In genomic region chr3:134917631-134918030, GRCh38 we compare ENCODE assay signal across 29 cellular contexts.
DNase-seq lines count a peak whose midpoint lies in the region; ATAC-seq, FAIRE-seq and TF ChIP-seq lines count a peak whose summit lies in the region.
"Had no signal": no experiment of that assay in that cellular context is flagged by ENCODE, and none has a peak within 500 bp of the region (broad histone marks: within the 10 kb centered on the region; RNA-seq: fewer than 3 reads in every experiment).

No MANE protein-coding gene starts in this region.

- CTCF ChIA-PET in MCF 10A (lab: Yijun Ruan, JAX): no interaction called here

- no peaks in the 10 kb centered on the region for H3K36me3 Mint-ChIP-seq in MCF 10A (ENCODE audit: insufficient read depth, unreplicated experiment)
- H3K36me3 Mint-ChIP-seq: mesothelial cell of epicardium; naive thymus-derived CD8-positive, alpha-beta T cell had no signal

- no peaks in the 10 kb centered on the region for H3K4me1 Mint-ChIP-seq in MCF 10A (ENCODE audit: insufficient read depth, unreplicated experiment)
- H3K4me1 Mint-ChIP-seq: mesothelial cell of epicardium had no signal

- no peak for FAIRE-seq in bronchial epithelial cell (lab: Jason Lieb, UNC)
- FAIRE-seq: HTR-8/SVneo had no signal

- H3K27ac ChIP-seq in breast epithelium: no peak overlapping the region
- H3K27ac ChIP-seq: brain microvascular endothelial cell, coronary artery, esophagus squamous epithelium, right atrium auricular region, tibial nerve had no signal

- H3K9me3 Mint-ChIP-seq in MCF 10A (ENCODE audit: unreplicated experiment): peaks cover 27% of the 10 kb centered on the region
- H3K9me3 Mint-ChIP-seq: stimulated activated naive CD8-positive, alpha-beta T cell treated with anti-CD3 and anti-CD28 coated beads, Interleukin-15, Interleukin-2, amounts not matched to agents 100 ng/mL and 50 ng/mL, for 24 hours had no signal

- no peak overlapping the region for H3K27ac Mint-ChIP-seq in MCF 10A (ENCODE audit: low read depth, unreplicated experiment)
- H3K27ac Mint-ChIP-seq: mesothelial cell of epicardium; naive thymus-derived CD8-positive, alpha-beta T cell; stimulated activated naive CD8-positive, alpha-beta T cell treated with anti-CD3 and anti-CD28 coated beads, Interleukin-15, Interleukin-2, amounts not matched to agents 100 ng/mL and 50 ng/mL, for 24 hours had no signal

- no peaks in the 10 kb centered on the region for H3K4me1 ChIP-seq in breast epithelium
- H3K4me1 ChIP-seq: esophagus squamous epithelium, right atrium auricular region, tibial nerve had no signal

- no peaks in the 10 kb centered on the region for H3K9me3 ChIP-seq in breast epithelium
- H3K9me3 ChIP-seq: esophagus squamous epithelium, right atrium auricular region, tibial nerve had no signal

- POLR2A ChIA-PET in MCF 10A (lab: Yijun Ruan, JAX): no interaction called here

- H3K4me3 Mint-ChIP-seq in MCF 10A (ENCODE audit: unreplicated experiment): no peak overlapping the region
- H3K4me3 Mint-ChIP-seq: mesothelial cell of epicardium; naive thymus-derived CD8-positive, alpha-beta T cell; stimulated activated naive CD8-positive, alpha-beta T cell treated with anti-CD3 and anti-CD28 coated beads, Interleukin-15, Interleukin-2, amounts not matched to agents 100 ng/mL and 50 ng/mL, for 24 hours had no signal

- H3K4me3 ChIP-seq in breast epithelium (no peak overlapping the region), bronchial epithelial cell (ENCODE audit: low read depth, low read length) (no peak overlapping the region)
- H3K4me3 ChIP-seq: BLaER1 treated with 17β-estradiol and CSF1 and Interleukin-3, amounts not matched to agents 10 nM and 100 nM; coronary artery; esophagus squamous epithelium; right atrium auricular region; tibial nerve had no signal

- TF ChIP-seq CTCF in MCF 10A (IDR thresholded peaks at IDR 0.05; ENCODE audit: unreplicated experiment) (no peak), breast epithelium (IDR thresholded peaks at IDR 0.05) (no peak), bronchial epithelial cell (IDR thresholded peaks at IDR 0.05; ENCODE audit: insufficient read depth, low read length, severe bottlenecking) (no peak)

- H3K36me3 ChIP-seq in breast epithelium (no peaks in the 10 kb centered on the region), bronchial epithelial cell (ENCODE audit: control insufficient read depth, insufficient read depth, low read length) (no peaks in the 10 kb centered on the region)
- H3K36me3 ChIP-seq: BLaER1 treated with 17β-estradiol and CSF1 and Interleukin-3, amounts not matched to agents 10 nM and 100 nM; brain microvascular endothelial cell; esophagus squamous epithelium; right atrium auricular region; tibial nerve had no signal

- no peaks in the 10 kb centered on the region for H3K27me3 Mint-ChIP-seq in MCF 10A (ENCODE audit: insufficient read depth, unreplicated experiment)
- H3K27me3 Mint-ChIP-seq: stimulated activated naive CD8-positive, alpha-beta T cell treated with anti-CD3 and anti-CD28 coated beads, Interleukin-15, Interleukin-2, amounts not matched to agents 100 ng/mL and 50 ng/mL, for 24 hours had no signal

- DNase-seq in MCF 10A (ENCODE audit: unreplicated experiment): peak; percentile 16
- DNase-seq in breast epithelium (ENCODE audit: low spot score in 2 of 2): no peak
- peak; percentile 83 for DNase-seq in MV-4-11 (lab: John Stamatoyannopoulos, UW)
- DNase-seq in bronchial epithelial cell (ENCODE audit: low read depth): peak; percentile 16
- no peak for DNase-seq in NCI-H526 treated with DMSO at 0.1 percent for 48 hours (lab: John Stamatoyannopoulos, UW)
- no peak for DNase-seq in NCI-H82 treated with DMSO at 0.1 percent for 48 hours (lab: John Stamatoyannopoulos, UW; ENCODE audit: unreplicated experiment)
- DNase-seq in NCI-H1930 (lab: John Stamatoyannopoulos, UW): no peak
- DNase-seq: activated CD4-positive, CD25-positive, alpha-beta regulatory T cell treated with anti-CD3 and anti-CD28 coated beads, Interleukin-2, amount 50 U/mL, for 72 hours; activated gamma-delta T cell treated with Interleukin-2 at 50 U/mL for 16 hours; activated T-cell treated with anti-CD3 and anti-CD28 coated beads, Interleukin-2, amount 50 U/mL, for 1 hour; brain microvascular endothelial cell; esophagus squamous epithelium; KG1; left colon; naive thymus-derived CD8-positive, alpha-beta T cell; NCI-H1417 treated with DMSO at 0.1 percent for 48 hours; NCI-H510A; SHP77; stimulated activated CD4-positive, alpha-beta T cell treated with anti-CD3 and anti-CD28 coated beads, Interleukin-12 subunit alpha, Interleukin-12 subunit beta, amount 100 ng/mL, for 4 hours; stimulated activated CD4-positive, alpha-beta T cell treated with anti-CD3 and anti-CD28 coated beads, Interleukin-4, amount 100 ng/mL, for 4 hours; T1000 had no signal

- BruUV-seq in MCF 10A (replicated peaks; lab: Mats Ljungman, UMichigan): no TSS peak

- intact Hi-C loops in MCF 10A (cut with micrococcal nuclease): no loop called here
- intact Hi-C loops in breast epithelium (cut with DNase I; ENCODE audit: low total_unique reads): no loop called here

- H3K27me3 ChIP-seq in breast epithelium (no peaks in the 10 kb centered on the region), bronchial epithelial cell (ENCODE audit: control insufficient read depth, insufficient read depth, low read length) (no peaks in the 10 kb centered on the region)
- H3K27me3 ChIP-seq: BLaER1 treated with 17β-estradiol and CSF1 and Interleukin-3, amounts not matched to agents 10 nM and 100 nM; brain microvascular endothelial cell; esophagus squamous epithelium; right atrium auricular region; tibial nerve had no signal

- no peak for TF ChIP-seq POLR2A in breast epithelium (IDR thresholded peaks at IDR 0.05)

- no peak for ATAC-seq in GM18861 (IDR thresholded peaks at IDR 0.05; ENCODE audit: unreplicated experiment)
- ATAC-seq: left colon; naive thymus-derived CD8-positive, alpha-beta T cell had no signal

Comparison
In these comparisons a context has a peak if more than half of its experiments do, and no peak if none do; other contexts are left out.
1. DNase-seq: peak in MCF 10A (single experiment), MV-4-11 (single experiment) and bronchial epithelial cell (single experiment); none in breast epithelium (0 of 2), NCI-H526 treated with DMSO at 0.1 percent for 48 hours (single experiment), NCI-H82 treated with DMSO at 0.1 percent for 48 hours (single experiment) and NCI-H1930 (0 of 2).